Comparison of ENCODE assay signal across 13 cellular contexts in the genomic region with DNA sequence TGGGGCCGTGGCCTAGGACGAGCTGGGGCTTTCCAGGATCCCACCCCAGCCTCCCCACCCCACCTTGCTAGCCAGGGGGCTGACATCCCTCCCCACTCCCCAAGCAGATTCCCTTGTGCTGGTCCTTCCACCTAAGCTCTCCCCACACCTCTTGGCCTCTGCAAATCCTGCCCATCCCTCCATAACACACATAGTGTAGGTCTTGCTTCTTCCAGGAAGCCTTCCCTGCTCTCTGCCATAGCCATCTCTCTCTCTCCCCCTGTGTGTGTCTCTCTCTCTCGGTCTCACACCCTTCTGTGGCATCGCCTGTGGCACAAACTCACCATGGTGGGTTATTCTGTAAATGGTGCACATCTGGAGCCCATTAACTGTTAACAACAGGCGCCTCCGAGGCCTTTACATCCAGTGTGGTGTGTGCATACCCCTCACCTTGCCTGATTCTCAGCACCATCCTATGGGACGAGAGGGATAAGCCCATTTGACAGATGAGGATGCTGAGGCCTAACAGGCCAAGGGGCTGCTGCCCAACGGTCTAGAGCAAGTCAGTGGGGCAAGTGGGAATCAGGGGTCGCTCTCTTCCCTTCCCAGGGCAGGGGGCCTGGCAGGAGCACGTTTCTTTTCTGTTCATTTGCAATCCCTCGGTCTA. TPM values are rescaled to one million over a fixed set of nuclear protein-coding genes. Genes with fewer than 3 reads are reported as not detected.
A peak's percentile ranks its signal among the peaks of the same experiment; 100 is the strongest.
DNase-seq lines count a peak whose midpoint lies in the region; ATAC-seq, FAIRE-seq and TF ChIP-seq lines count a peak whose summit lies in the region.
"Had no signal": no experiment of that assay in that cellular context is flagged by ENCODE, and none has a peak within 500 bp of the region (broad histone marks: within the 10 kb centered on the region; RNA-seq: fewer than 3 reads in every experiment).

No MANE protein-coding gene starts in this region.

- H2BK12ac ChIP-seq in H1 (ENCODE audit: low read depth, low read length) (peak overlapping the region; percentile 97; the same call in 1 of the 2 replicates), neuronal stem cell (ENCODE audit: low read length) (peak overlapping the region; percentile 91)

- no peak for FAIRE-seq in H1 (lab: Jason Lieb, UNC)
- FAIRE-seq in D721Med (lab: Jason Lieb, UNC): no peak

- POLR2A ChIA-PET in H1 (lab: Charles Lee; ENCODE audit: partially characterized antibody): interaction anchor here (0.9 to 1.6 kb wide), 11 partner anchors 10 to 218 kb away, joined by 3 to 6 read pairs (median 4); partner anchors contain the start of gene PICK1

- H3K4ac ChIP-seq in H1 (replicated peaks; ENCODE audit: insufficient read length, low read depth, low read length) (peak overlapping the region; percentile 37), neuronal stem cell (ENCODE audit: low read length) (no peak overlapping the region)

- DNase-seq in heart left ventricle: no peak
- no peak for DNase-seq in right atrium auricular region (ENCODE audit: low spot score)
- DNase-seq in H1 (ENCODE audit: low read depth in 1 of 2, low spot score in 2 of 2): no peak
- no peak for DNase-seq in neuronal stem cell (ENCODE audit: low spot score)
- DNase-seq in vagina (ENCODE audit: extremely low spot score in 2 of 2): no peak
- DNase-seq in D721Med (ENCODE audit: insufficient read length, low spot score): no peak
- DNase-seq in SKM-1 (lab: John Stamatoyannopoulos, UW; ENCODE audit: unreplicated experiment): no peak
- DNase-seq in NCI-H187 (lab: John Stamatoyannopoulos, UW): no peak
- DNase-seq: activated CD4-positive, CD25-positive, alpha-beta regulatory T cell had no signal

- no peaks in the 10 kb centered on the region for H3K36me3 ChIP-seq in heart left ventricle
- H3K36me3 ChIP-seq in right atrium auricular region: no peaks in the 10 kb centered on the region
- no peaks in the 10 kb centered on the region for H3K36me3 ChIP-seq in H1 (ENCODE audit: control insufficient read depth in 2 of 4, insufficient read depth in 4 of 4, low read length in 3 of 4)
- no peaks in the 10 kb centered on the region for H3K36me3 ChIP-seq in neuronal stem cell (replicated peaks in 1 of 2; ENCODE audit: control insufficient read depth in 2 of 2, insufficient read depth in 2 of 2, low read length in 2 of 2)
- no peaks in the 10 kb centered on the region for H3K36me3 ChIP-seq in vagina
- H3K36me3 ChIP-seq: ascending aorta, SJSA1 had no signal

- H2BK5ac ChIP-seq in H1 (ENCODE audit: low read depth, low read length): peak overlapping the region; percentile 85; the same call in 1 of the 2 replicates
- H2BK5ac ChIP-seq in neuronal stem cell (ENCODE audit: low read length): peak overlapping the region; percentile 4

- H4K20me1 ChIP-seq in H1 (replicated peaks in 1 of 2; ENCODE audit: control insufficient read depth in 1 of 2, insufficient read depth in 2 of 2, low read length in 2 of 2): no peaks in the 10 kb centered on the region

- peak overlapping the region; percentile 89 for H3K18ac ChIP-seq in H1 (ENCODE audit: extremely low read depth, low read length)
- H3K18ac ChIP-seq in neuronal stem cell (ENCODE audit: low read length): peak overlapping the region; percentile 87

- no peak overlapping the region for H3K56ac ChIP-seq in H1 (replicated peaks; ENCODE audit: insufficient read length, low read depth, low read length)

- H4K91ac ChIP-seq in H1 (replicated peaks; ENCODE audit: insufficient read length, low read length) (peak overlapping the region; percentile 93), neuronal stem cell (ENCODE audit: low read depth, low read length, poor library complexity) (peak overlapping the region; percentile 73)

- no peaks in the 10 kb centered on the region; the same call in 1 of the 2 replicates for H3K23me2 ChIP-seq in H1 (ENCODE audit: low read depth, low read length)

- no peak for TF ChIP-seq EP300 in H1 (IDR thresholded peaks at IDR 0.05; ENCODE audit: borderline replicate concordance in 1 of 2, low read depth in 2 of 2, low read length in 2 of 2)

- H2BK20ac ChIP-seq in H1 (ENCODE audit: low read length): peak overlapping the region; percentile 97

- CTCF ChIA-PET in H1 (lab: Charles Lee; ENCODE audit: partially characterized antibody): interaction anchor here (1.1 to 2.6 kb wide), 7 partner anchors 15 to 37 kb away, joined by 3 to 15 read pairs (median 4); no protein-coding TSS in a partner anchor

- no peaks in the 10 kb centered on the region for H3K27me3 ChIP-seq in heart left ventricle
- no peaks in the 10 kb centered on the region for H3K27me3 ChIP-seq in right atrium auricular region
- peaks cover 0 to 4% (median under 1%) of the 10 kb centered on the region in 4 experiments; a peak in 1 of 7 replicates for H3K27me3 ChIP-seq in H1 (replicated peaks in 1 of 4; ENCODE audit: control insufficient read depth in 3 of 4, extremely low read depth in 1 of 4, insufficient read depth in 3 of 4, low read length in 3 of 4)
- no peaks in the 10 kb centered on the region for H3K27me3 ChIP-seq in neuronal stem cell (ENCODE audit: control insufficient read depth in 3 of 3, insufficient read depth in 3 of 3, low read depth in 1 of 3, low read length in 3 of 3)
- H3K27me3 ChIP-seq in vagina: no peaks in the 10 kb centered on the region
- H3K27me3 ChIP-seq: ascending aorta, SJSA1 had no signal

- TF ChIP-seq POLR2A in heart left ventricle (IDR thresholded peaks at IDR 0.05) (no peak), H1 (IDR thresholded peaks at IDR 0.05; ENCODE audit: control extremely low read depth in 1 of 2, low read depth in 2 of 2, low read length in 2 of 2) (no peak), vagina (IDR thresholded peaks at IDR 0.05) (no peak)

- H3K4me2 ChIP-seq in H1 (ENCODE audit: insufficient read depth in 1 of 2, low read depth in 2 of 2, low read length in 2 of 2): peak overlapping the region in 1 of 2 experiments; percentile 33; a peak in 3 of 4 replicates
- H3K4me2 ChIP-seq in neuronal stem cell (ENCODE audit: insufficient read depth, low read length, poor library complexity, severe bottlenecking): no peak overlapping the region

- H2AFZ ChIP-seq in H1 (ENCODE audit: low read length) (0 out of 2 replicates have a peak overlapping the region, but pooled peaks have one; percentile 36), neuronal stem cell (ENCODE audit: low read length) (no peak overlapping the region)

- H2AK5ac ChIP-seq in H1 (ENCODE audit: low read depth, low read length) (peak overlapping the region; percentile 89), neuronal stem cell (ENCODE audit: low read depth, low read length) (peak overlapping the region; percentile 99)

- H3K27ac ChIP-seq in heart left ventricle: peak overlapping the region in 11 of 12 donors; percentile 10 to 80 (median 59)
- peak overlapping the region in 1 of 2 donors; percentile 57 for H3K27ac ChIP-seq in right atrium auricular region
- H3K27ac ChIP-seq in H1 (ENCODE audit: low read depth, low read length): peak overlapping the region; percentile 63; the same call in 1 of the 2 replicates
- H3K27ac ChIP-seq in neuronal stem cell (replicated peaks; ENCODE audit: low read length): no peak overlapping the region
- peak overlapping the region; percentile 75 for H3K27ac ChIP-seq in vagina
- H3K27ac ChIP-seq: SJSA1 had no signal

- no peak for ATAC-seq in heart left ventricle

- TF ChIP-seq CTCF in heart left ventricle (IDR thresholded peaks at IDR 0.05) (no peak), right atrium auricular region (IDR thresholded peaks at IDR 0.05) (no peak), H1 (IDR thresholded peaks at IDR 0.05; ENCODE audit: control extremely low read depth in 1 of 3, insufficient read depth in 1 of 3, low read depth in 1 of 3, low read length in 3 of 3) (no peak), vagina (IDR thresholded peaks at IDR 0.05) (no peak), D721Med (IDR thresholded peaks at IDR 0.05; ENCODE audit: insufficient read depth, missing control alignments) (no peak)

- H3K79me1 ChIP-seq in H1 (ENCODE audit: low read depth, low read length): no peaks in the 10 kb centered on the region
- H3K79me1 ChIP-seq in neuronal stem cell (ENCODE audit: low read depth, low read length): no peaks in the 10 kb centered on the region

- H3K4me3 ChIP-seq in heart left ventricle (no peak overlapping the region), right atrium auricular region (no peak overlapping the region), H1 (ENCODE audit: extremely low read depth in 1 of 4, insufficient read depth in 2 of 4, low read depth in 3 of 4, low read length in 4 of 4) (peak overlapping the region in 1 of 4 experiments; percentile 9; a peak in 1 of 8 replicates), neuronal stem cell (ENCODE audit: low read length in 2 of 2) (no peak overlapping the region), vagina (no peak overlapping the region)
- H3K4me3 ChIP-seq: ascending aorta, SJSA1 had no signal

- H3K9ac ChIP-seq in H1 (replicated peaks in 1 of 4; ENCODE audit: extremely low read depth in 1 of 4, low read depth in 3 of 4, low read length in 3 of 4): no peak overlapping the region
- H3K9ac ChIP-seq in neuronal stem cell (ENCODE audit: low read depth, low read length, poor library complexity): no peak overlapping the region

- H4K8ac ChIP-seq in H1 (ENCODE audit: extremely low read depth, insufficient read depth, low read length) (no peak overlapping the region), neuronal stem cell (ENCODE audit: low read depth, low read length) (no peak overlapping the region)

- H2BK120ac ChIP-seq in H1 (replicated peaks; ENCODE audit: low read depth, low read length) (peak overlapping the region; percentile 38), neuronal stem cell (ENCODE audit: low read depth, low read length) (peak overlapping the region; percentile 89)

- H3K14ac ChIP-seq in H1 (ENCODE audit: insufficient read length) (no peak overlapping the region), neuronal stem cell (ENCODE audit: low read length) (peak overlapping the region; percentile 12)

- H3K79me2 ChIP-seq in H1 (ENCODE audit: control insufficient read depth in 1 of 2, insufficient read depth in 2 of 2, low read length in 2 of 2): no peaks in the 10 kb centered on the region

- H3K4me1 ChIP-seq in heart left ventricle: peaks cover 0 to 30% (median 15%) of the 10 kb centered on the region in 12 donors
- peaks cover 0 to 26% of the 10 kb centered on the region in 2 donors for H3K4me1 ChIP-seq in right atrium auricular region
- peaks cover 0 to 33% (median 22%) of the 10 kb centered on the region in 4 experiments; a peak in 6 of 7 replicates for H3K4me1 ChIP-seq in H1 (replicated peaks in 1 of 4; ENCODE audit: control insufficient read depth in 3 of 4, insufficient read depth in 4 of 4, low read length in 3 of 4)
- peaks cover 43 to 47% of the 10 kb centered on the region in 2 donors for H3K4me1 ChIP-seq in neuronal stem cell (ENCODE audit: control insufficient read depth in 2 of 2, insufficient read depth in 1 of 2, low read depth in 1 of 2, low read length in 2 of 2)
- peaks cover 33% of the 10 kb centered on the region for H3K4me1 ChIP-seq in vagina

- peak overlapping the region; percentile 51 for H4K5ac ChIP-seq in H1 (ENCODE audit: insufficient read length, low read depth, low read length)

- H3K9me3 ChIP-seq in heart left ventricle (no peaks in the 10 kb centered on the region), right atrium auricular region (no peaks in the 10 kb centered on the region), H1 (ENCODE audit: insufficient read depth in 2 of 2, low read depth in 1 of 2, low read length in 1 of 2) (no peaks in the 10 kb centered on the region), neuronal stem cell (replicated peaks in 1 of 2; ENCODE audit: control insufficient read depth in 2 of 2, insufficient read depth in 1 of 2, low read depth in 1 of 2, low read length in 2 of 2) (no peaks in the 10 kb centered on the region), vagina (no peaks in the 10 kb centered on the region)
- H3K9me3 ChIP-seq: ascending aorta, SJSA1 had no signal

- intact Hi-C loops in heart left ventricle (cut with DNase I): no loop called here
- intact Hi-C loops in vagina (cut with DNase I): no loop called here

- no peak for TF ChIP-seq RAD21 in H1 (IDR thresholded peaks at IDR 0.05 in 1 of 2, conservative IDR thresholded peaks at IDR 0.05 in 1 of 2; ENCODE audit: low read depth in 2 of 2, low read length in 2 of 2)

- H3K23ac ChIP-seq in H1 (ENCODE audit: insufficient read length): no peak overlapping the region
- H3K23ac ChIP-seq in neuronal stem cell (ENCODE audit: low read depth, low read length, poor library complexity): no peak overlapping the region

- 83 to 93% (median 85%) methylated on average over 9 to 11 of the region's 11 CpGs for WGBS in heart left ventricle, 4 donors
- 82% methylated on average over 9 of the region's 11 CpGs; no CpG with 5 or more reads in 1 of the 2 experiments for WGBS in H1 (ENCODE audit: extremely low coverage in 1 of 2, insufficient coverage in 1 of 2, insufficient read length in 1 of 2, insufficient replicate concordance in 2 of 2, low coverage in 1 of 2, low lambda C conversion rate in 2 of 2, missing lambda C conversion rate in 1 of 2), 2 experiments
- WGBS in neuronal stem cell (ENCODE audit: extremely low coverage in 2 of 2, insufficient read length in 2 of 2, insufficient replicate concordance in 1 of 2), 2 donors: no CpG with 5 or more reads among the region's 11 CpGs

- H2BK15ac ChIP-seq in H1 (ENCODE audit: low read length): peak overlapping the region; percentile 19; the same call in 1 of the 2 replicates
- H2BK15ac ChIP-seq in neuronal stem cell (ENCODE audit: low read length): peak overlapping the region; percentile 8

RNA-seq across cellular contexts. Expression of gene PICK1, which starts 22.2 kb away (rescaled TPM):
- total RNA-seq in heart left ventricle (10 to 100 TPM; 18.8 to 39.5 (median 22.2) TPM), right atrium auricular region (10 to 100 TPM; 33.1 to 36.0 TPM), vagina (21.1 TPM)
- polyA plus RNA-seq in heart left ventricle (10 to 100 TPM; 26.5 to 41.5 TPM), H1 (2011; rRNA removed) (20.4 and 26.7 TPM in 2 replicates)
- 22.9 and 26.2 TPM in 2 replicates for total RNA-seq in H1 (2021; fragmentation: NEBNext Ultra II Directional; extraction: Animal tissue kit (Norgen Biotek cat#: 25700))
- polyA plus RNA-seq in H1 (2011; cell fraction: cytosol; rRNA removed): 34.3 TPM
- polyA plus RNA-seq in H1 (2011; cell fraction: nucleus; rRNA removed): 80.4 TPM
- 14.3 to 28.4 TPM (median 26.6 TPM) in 4 replicates for polyA plus RNA-seq in H1 (2012, experiment 1 of 2)
- polyA plus RNA-seq in H1 (2012, experiment 2 of 2): 17.5 TPM
- polyA plus RNA-seq in H1 (2013, experiment 1 of 2): 13.5 TPM
- 13.1 TPM for polyA plus RNA-seq in H1 (2013, experiment 2 of 2)
- 24.3 and 33.6 TPM in 2 replicates for polyA minus RNA-seq in H1 (2011; rRNA and poly(A)+ RNA removed)
- polyA minus RNA-seq in H1 (2011; cell fraction: cytosol; rRNA and poly(A)+ RNA removed): 15.3 TPM
- 33.8 TPM for polyA minus RNA-seq in H1 (2011; cell fraction: nucleus; rRNA and poly(A)+ RNA removed)
- 8.4 TPM for polyA plus RNA-seq in neuronal stem cell (2013, experiment 1 of 2)
- 8.2 TPM for polyA plus RNA-seq in neuronal stem cell (2013, experiment 2 of 2)

RNA-seq across cellular contexts. Expression of gene SLC16A8, which starts 49.0 kb away (rescaled TPM):
- total RNA-seq in heart left ventricle (not detected), right atrium auricular region (under 1 TPM in 1 of 2 donors, not detected in 1; 0.28 TPM), vagina (0.98 TPM)
- polyA plus RNA-seq in heart left ventricle (under 1 TPM in 1 of 2 donors, not detected in 1; 0.34 TPM), H1 (2011; rRNA removed) (0.70 and 1.2 TPM in 2 replicates)
- total RNA-seq in H1 (2021; fragmentation: NEBNext Ultra II Directional; extraction: Animal tissue kit (Norgen Biotek cat#: 25700)): not detected in 2 replicates
- 0.62 TPM for polyA plus RNA-seq in H1 (2011; cell fraction: cytosol; rRNA removed)
- 0.44 TPM for polyA plus RNA-seq in H1 (2011; cell fraction: nucleus; rRNA removed)
- 0.69 to 1.6 TPM (median 1.3 TPM) in 4 replicates for polyA plus RNA-seq in H1 (2012, experiment 1 of 2)
- 0.43 TPM for polyA plus RNA-seq in H1 (2012, experiment 2 of 2)
- 0.28 TPM for polyA plus RNA-seq in H1 (2013, experiment 1 of 2)
- 0.17 TPM for polyA plus RNA-seq in H1 (2013, experiment 2 of 2)
- not detected in 2 replicates for polyA minus RNA-seq in H1 (2011; rRNA and poly(A)+ RNA removed)
- polyA minus RNA-seq in H1 (2011; cell fraction: cytosol; rRNA and poly(A)+ RNA removed): not detected
- 0.40 TPM for polyA minus RNA-seq in H1 (2011; cell fraction: nucleus; rRNA and poly(A)+ RNA removed)
- polyA plus RNA-seq in neuronal stem cell (2013, experiment 1 of 2): 1.3 TPM
- 0.91 TPM for polyA plus RNA-seq in neuronal stem cell (2013, experiment 2 of 2)
- total RNA-seq: A673, ascending aorta, NCI-H460, SJSA1 had no signal

RNA-seq across cellular contexts. Expression of gene SOX10, which starts 50.7 kb away (rescaled TPM):
- total RNA-seq in heart left ventricle (1 to 10 TPM in 5 of 9 donors, under 1 TPM in 4; 0.43 to 7.6 (median 1.1) TPM), right atrium auricular region (1 to 10 TPM; 1.5 to 7.0 TPM), vagina (3.2 TPM)
- polyA plus RNA-seq in heart left ventricle (1 to 10 TPM in 1 of 2 donors, under 1 TPM in 1; 0.82 to 1.8 TPM), H1 (2011; rRNA removed) (2.7 and 3.8 TPM in 2 replicates)
- total RNA-seq in H1 (2021; fragmentation: NEBNext Ultra II Directional; extraction: Animal tissue kit (Norgen Biotek cat#: 25700)): 2.7 and 3.3 TPM in 2 replicates
- polyA plus RNA-seq in H1 (2011; cell fraction: cytosol; rRNA removed): 2.0 TPM
- 3.6 TPM for polyA plus RNA-seq in H1 (2011; cell fraction: nucleus; rRNA removed)
- 2.3 to 3.8 TPM (median 2.9 TPM) in 4 replicates for polyA plus RNA-seq in H1 (2012, experiment 1 of 2)
- 2.9 TPM for polyA plus RNA-seq in H1 (2012, experiment 2 of 2)
- polyA plus RNA-seq in H1 (2013, experiment 1 of 2): 2.0 TPM
- 1.9 TPM for polyA plus RNA-seq in H1 (2013, experiment 2 of 2)
- 1.4 and 1.8 TPM in 2 replicates for polyA minus RNA-seq in H1 (2011; rRNA and poly(A)+ RNA removed)
- 4.4 TPM for polyA minus RNA-seq in H1 (2011; cell fraction: cytosol; rRNA and poly(A)+ RNA removed)
- polyA minus RNA-seq in H1 (2011; cell fraction: nucleus; rRNA and poly(A)+ RNA removed): 4.6 TPM
- 1.5 TPM for polyA plus RNA-seq in neuronal stem cell (2013, experiment 1 of 2)
- polyA plus RNA-seq in neuronal stem cell (2013, experiment 2 of 2): 1.4 TPM
- total RNA-seq: A673, NCI-H460, SJSA1 had no signal
